8 cellular contexts compared by ENCODE assay signal in genomic region chr7:151782598-151783448, GRCh38.
DNase-seq lines count a peak whose midpoint lies in the region; ATAC-seq and TF ChIP-seq lines count a peak whose summit lies in the region.

No MANE protein-coding gene starts in this region.

- H3K4me3 ChIP-seq in HCT116 (replicated peaks in 1 of 2; ENCODE audit: low read depth in 1 of 2, low read length in 2 of 2) (peak overlapping the region; percentile 40 to 54), MG63 (no peak overlapping the region)

- ATAC-seq in HCT116 (peak; percentile 96), left colon (peak; percentile 74)

- RAD21 ChIA-PET in HCT116 (lab: Charles Lee; ENCODE audit: low non-redundant PET in 1 of 2, low total read pairs in 2 of 2, uncharacterized antibody in 2 of 2, unreplicated experiment in 2 of 2), result interaction anchor here (0.5 to 1.0 kb wide), 2 partner anchors 150 to 196 kb away, joined by 3 to 4 read pairs; no protein-coding TSS in a partner anchor

- peak overlapping the region; percentile 56 for H3K9ac ChIP-seq in HCT116 (ENCODE audit: low read length)

- BruUV-seq in HCT116 (replicated peaks; lab: Mats Ljungman, UMichigan), result no TSS peak

- intact Hi-C loops in HCT116 (cut with micrococcal nuclease) (loop anchor here (1.0 to 5.0 kb wide), 2 partner anchors 94 to 150 kb away; partner anchors contain the start of gene PRKAG2), left colon (cut with DNase I, micrococcal nuclease) (no loop called here)

- CTCF ChIA-PET in HCT116 (lab: Charles Lee), result interaction anchor here (0.7 to 2.8 kb wide), 14 partner anchors 9 to 468 kb away, joined by 3 to 35 read pairs (median 4); no protein-coding TSS in a partner anchor

- H3K27me3 ChIP-seq in HCT116 (ENCODE audit: insufficient read depth, low read length) (no peaks in the 10 kb centered on the region), MG63 (no peaks in the 10 kb centered on the region)

- no peaks in the 10 kb centered on the region for H3K9me2 ChIP-seq in HCT116 (ENCODE audit: insufficient read depth)

- TF ChIP-seq RAD21 in HCT116 (IDR thresholded peaks at IDR 0.05; ENCODE audit: low read depth), result peak; percentile 88

- H3K36me3 ChIP-seq in HCT116 (ENCODE audit: control insufficient read depth in 1 of 2, insufficient read depth in 2 of 2, low read length in 2 of 2), result no peaks in the 10 kb centered on the region
- no peaks in the 10 kb centered on the region for H3K36me3 ChIP-seq in MG63

- H3K9me3 ChIP-seq in HCT116 (ENCODE audit: control insufficient read depth in 1 of 2, insufficient read depth in 1 of 2, low read depth in 1 of 2, low read length in 2 of 2) (no peaks in the 10 kb centered on the region), MG63 (no peaks in the 10 kb centered on the region)

- no peaks in the 10 kb centered on the region for H3K79me2 ChIP-seq in HCT116 (ENCODE audit: insufficient read depth, low read length)

- no peak for TF ChIP-seq POLR2A in HCT116 (IDR thresholded peaks at IDR 0.05; ENCODE audit: borderline replicate concordance, extremely low read depth, insufficient read depth, insufficient read length)

- H3K4me2 ChIP-seq in HCT116 (ENCODE audit: low read length), result peak overlapping the region; percentile 88

- peak; percentile 82 for TF ChIP-seq CTCF in GM10266 (IDR thresholded peaks at IDR 0.05; ENCODE audit: control insufficient read depth, insufficient read depth, low read depth, missing control alignments)
- peak; percentile 94 to 99 (median 95) for TF ChIP-seq CTCF in HCT116 (IDR thresholded peaks at IDR 0.05 in 2 of 3, conservative IDR thresholded peaks at IDR 0.05 in 1 of 3; ENCODE audit: borderline replicate concordance in 1 of 3, insufficient read depth in 1 of 3, low read depth in 2 of 3, low read length in 2 of 3)

- H3K4me1 ChIP-seq in HCT116 (ENCODE audit: control insufficient read depth in 1 of 2, insufficient read depth in 2 of 2, low read length in 2 of 2), result peaks cover 7 to 13% of the 10 kb centered on the region in 2 experiments

- peak; percentile 81 for DNase-seq in GM10266 (ENCODE audit: extremely low spot score)
- DNase-seq in HCT116 (ENCODE audit: low read depth, low spot score), result peak; percentile 53
- peak; percentile 33 for DNase-seq in MG63
- peak; percentile 52 for DNase-seq in activated CD4-positive, alpha-beta T cell treated with anti-CD3 and anti-CD28 coated beads for 1 hour
- peak; percentile 76 for DNase-seq in cerebellar cortex (ENCODE audit: low spot score)
- peak; percentile 51 to 73 for DNase-seq in left colon
- peak; percentile 74 for DNase-seq in stimulated activated CD4-positive, alpha-beta T cell treated with anti-CD3 and anti-CD28 coated beads, Interleukin-4, amount 100 ng/mL, for 24 hours
- DNase-seq in foreskin melanocyte, result no peak

- H3K27ac ChIP-seq in HCT116 (ENCODE audit: low read depth, low read length), result peak overlapping the region; percentile 62

- POLR2A ChIA-PET in HCT116 (lab: Charles Lee), result no interaction called here

- H4K20me1 ChIP-seq in HCT116 (ENCODE audit: insufficient read depth), result no peaks in the 10 kb centered on the region

- H2AFZ ChIP-seq in HCT116 (ENCODE audit: low read depth, low read length, poor library complexity, severe bottlenecking), result peak overlapping the region; percentile 83

TF ChIP-seq in HCT116, 20 proteins besides CTCF, POLR2A, EP300 and RAD21:
- no peak for TF ChIP-seq JUND (IDR thresholded peaks at IDR 0.05)
- TF ChIP-seq CEBPB (IDR thresholded peaks at IDR 0.05; ENCODE audit: low read depth), result no peak
- TF ChIP-seq, protein P1, sequence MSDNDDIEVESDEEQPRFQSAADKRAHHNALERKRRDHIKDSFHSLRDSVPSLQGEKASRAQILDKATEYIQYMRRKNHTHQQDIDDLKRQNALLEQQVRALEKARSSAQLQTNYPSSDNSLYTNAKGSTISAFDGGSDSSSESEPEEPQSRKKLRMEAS (IDR thresholded peaks at IDR 0.05), result peak; percentile 58
- TF ChIP-seq ELF1 (IDR thresholded peaks at IDR 0.05; ENCODE audit: borderline replicate concordance, low read depth), result no peak
- TF ChIP-seq, protein P2, sequence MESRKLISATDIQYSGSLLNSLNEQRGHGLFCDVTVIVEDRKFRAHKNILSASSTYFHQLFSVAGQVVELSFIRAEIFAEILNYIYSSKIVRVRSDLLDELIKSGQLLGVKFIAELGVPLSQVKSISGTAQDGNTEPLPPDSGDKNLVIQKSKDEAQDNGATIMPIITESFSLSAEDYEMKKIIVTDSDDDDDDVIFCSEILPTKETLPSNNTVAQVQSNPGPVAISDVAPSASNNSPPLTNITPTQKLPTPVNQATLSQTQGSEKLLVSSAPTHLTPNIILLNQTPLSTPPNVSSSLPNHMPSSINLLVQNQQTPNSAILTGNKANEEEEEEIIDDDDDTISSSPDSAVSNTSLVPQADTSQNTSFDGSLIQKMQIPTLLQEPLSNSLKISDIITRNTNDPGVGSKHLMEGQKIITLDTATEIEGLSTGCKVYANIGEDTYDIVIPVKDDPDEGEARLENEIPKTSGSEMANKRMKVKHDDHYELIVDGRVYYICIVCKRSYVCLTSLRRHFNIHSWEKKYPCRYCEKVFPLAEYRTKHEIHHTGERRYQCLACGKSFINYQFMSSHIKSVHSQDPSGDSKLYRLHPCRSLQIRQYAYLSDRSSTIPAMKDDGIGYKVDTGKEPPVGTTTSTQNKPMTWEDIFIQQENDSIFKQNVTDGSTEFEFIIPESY (IDR thresholded peaks at IDR 0.05; ENCODE audit: extremely low read depth, insufficient replicate concordance, low read length), result peak; percentile 31
- peak; percentile 19; the same call in 1 of the 2 replicates for TF ChIP-seq CBX3 (IDR thresholded peaks at IDR 0.05; ENCODE audit: low read depth)
- no peak for TF ChIP-seq ZNF274 (IDR thresholded peaks at IDR 0.05; ENCODE audit: low read depth, low read length)
- TF ChIP-seq SP1 (IDR thresholded peaks at IDR 0.05; ENCODE audit: low read depth), result no peak
- TF ChIP-seq SRF (IDR thresholded peaks at IDR 0.05; ENCODE audit: low read depth), result no peak
- TF ChIP-seq EZH2phosphoT487 (IDR thresholded peaks at IDR 0.05; ENCODE audit: borderline replicate concordance), result no peak
- peak; percentile 40 for TF ChIP-seq YY1 (IDR thresholded peaks at IDR 0.05; ENCODE audit: extremely low read depth, insufficient replicate concordance, low read depth, low read length)
- TF ChIP-seq, protein P3, sequence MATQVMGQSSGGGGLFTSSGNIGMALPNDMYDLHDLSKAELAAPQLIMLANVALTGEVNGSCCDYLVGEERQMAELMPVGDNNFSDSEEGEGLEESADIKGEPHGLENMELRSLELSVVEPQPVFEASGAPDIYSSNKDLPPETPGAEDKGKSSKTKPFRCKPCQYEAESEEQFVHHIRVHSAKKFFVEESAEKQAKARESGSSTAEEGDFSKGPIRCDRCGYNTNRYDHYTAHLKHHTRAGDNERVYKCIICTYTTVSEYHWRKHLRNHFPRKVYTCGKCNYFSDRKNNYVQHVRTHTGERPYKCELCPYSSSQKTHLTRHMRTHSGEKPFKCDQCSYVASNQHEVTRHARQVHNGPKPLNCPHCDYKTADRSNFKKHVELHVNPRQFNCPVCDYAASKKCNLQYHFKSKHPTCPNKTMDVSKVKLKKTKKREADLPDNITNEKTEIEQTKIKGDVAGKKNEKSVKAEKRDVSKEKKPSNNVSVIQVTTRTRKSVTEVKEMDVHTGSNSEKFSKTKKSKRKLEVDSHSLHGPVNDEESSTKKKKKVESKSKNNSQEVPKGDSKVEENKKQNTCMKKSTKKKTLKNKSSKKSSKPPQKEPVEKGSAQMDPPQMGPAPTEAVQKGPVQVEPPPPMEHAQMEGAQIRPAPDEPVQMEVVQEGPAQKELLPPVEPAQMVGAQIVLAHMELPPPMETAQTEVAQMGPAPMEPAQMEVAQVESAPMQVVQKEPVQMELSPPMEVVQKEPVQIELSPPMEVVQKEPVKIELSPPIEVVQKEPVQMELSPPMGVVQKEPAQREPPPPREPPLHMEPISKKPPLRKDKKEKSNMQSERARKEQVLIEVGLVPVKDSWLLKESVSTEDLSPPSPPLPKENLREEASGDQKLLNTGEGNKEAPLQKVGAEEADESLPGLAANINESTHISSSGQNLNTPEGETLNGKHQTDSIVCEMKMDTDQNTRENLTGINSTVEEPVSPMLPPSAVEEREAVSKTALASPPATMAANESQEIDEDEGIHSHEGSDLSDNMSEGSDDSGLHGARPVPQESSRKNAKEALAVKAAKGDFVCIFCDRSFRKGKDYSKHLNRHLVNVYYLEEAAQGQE (IDR thresholded peaks at IDR 0.05; ENCODE audit: low read depth), result no peak
- no peak for TF ChIP-seq ATF3 (IDR thresholded peaks at IDR 0.05)
- TF ChIP-seq TCF7L2 (IDR thresholded peaks at IDR 0.05; ENCODE audit: borderline replicate concordance, extremely low read depth, insufficient read depth, insufficient read length), result peak; percentile 20
- no peak for TF ChIP-seq FOSL1 (IDR thresholded peaks at IDR 0.05; ENCODE audit: low read depth)
